Comparison of ENCODE assay signal across 7 cellular contexts in genomic region chr9:13278368-13279246, GRCh38. TPM values are rescaled to one million over a fixed set of nuclear protein-coding genes. Genes with fewer than 3 reads are reported as not detected.
DNase-seq lines count a peak whose midpoint lies in the region; TF ChIP-seq lines count a peak whose summit lies in the region.

No MANE protein-coding gene starts in this region.

- CTCF ChIA-PET in OCI-LY7 (lab: Charles Lee; ENCODE audit: unreplicated experiment): no interaction called here

- H3K27ac Mint-ChIP-seq in nephron: peak overlapping the region; percentile 98 to 99 (median 99)

- no peaks in the 10 kb centered on the region for H3K9me2 ChIP-seq in OCI-LY7 (ENCODE audit: insufficient read depth, low read length)

- H3K27me3 Mint-ChIP-seq in nephron (ENCODE audit: low read depth): no peaks in the 10 kb centered on the region

- H3K27ac ChIP-seq in HUES48 (ENCODE audit: low read depth, low read length): peak overlapping the region; percentile 89
- peak overlapping the region; percentile 96 for H3K27ac ChIP-seq in SJCRH30
- no peak overlapping the region for H3K27ac ChIP-seq in OCI-LY7 (ENCODE audit: low read depth, low read length, poor library complexity, severe bottlenecking)

- H3K27me3 ChIP-seq in HUES48 (ENCODE audit: control insufficient read depth, insufficient read depth, low read length): no peaks in the 10 kb centered on the region
- no peaks in the 10 kb centered on the region for H3K27me3 ChIP-seq in SJCRH30

- intact Hi-C loops in OCI-LY7 (cut with micrococcal nuclease; ENCODE audit: unreplicated experiment): no loop called here

- H3K36me3 ChIP-seq in HUES48 (ENCODE audit: control insufficient read depth, insufficient read depth, low read length) (no peaks in the 10 kb centered on the region), SJCRH30 (no peaks in the 10 kb centered on the region), OCI-LY7 (ENCODE audit: insufficient read depth, low read length) (no peaks in the 10 kb centered on the region)

- peaks cover 4% of the 10 kb centered on the region for H3K36me3 Mint-ChIP-seq in nephron (ENCODE audit: low read depth)

- no peak overlapping the region for H2AFZ ChIP-seq in OCI-LY7 (ENCODE audit: low read length)

- peak overlapping the region; percentile 93 to 99 (median 99) for H3K4me3 Mint-ChIP-seq in nephron

- no peaks in the 10 kb centered on the region for H4K20me1 ChIP-seq in OCI-LY7 (ENCODE audit: insufficient read depth, low read length)

- H3K9me3 ChIP-seq in HUES48 (ENCODE audit: control insufficient read depth, insufficient read depth, low read length) (no peaks in the 10 kb centered on the region), SJCRH30 (replicated peaks) (no peaks in the 10 kb centered on the region), OCI-LY7 (ENCODE audit: low read length) (no peaks in the 10 kb centered on the region)

- H3K4me1 Mint-ChIP-seq in nephron: peaks cover 52% of the 10 kb centered on the region

- POLR2A ChIA-PET in OCI-LY7 (lab: Charles Lee): no interaction called here

- H3K4me2 ChIP-seq in OCI-LY7 (ENCODE audit: low read length): no peak overlapping the region

- peaks cover 25% of the 10 kb centered on the region for H3K4me1 ChIP-seq in HUES48 (ENCODE audit: control insufficient read depth, insufficient read depth, low read length)
- peaks cover 25% of the 10 kb centered on the region for H3K4me1 ChIP-seq in SJCRH30
- no peaks in the 10 kb centered on the region for H3K4me1 ChIP-seq in OCI-LY7 (ENCODE audit: insufficient read depth, low read length, poor library complexity, severe bottlenecking)

- no peaks in the 10 kb centered on the region for H3K79me2 ChIP-seq in OCI-LY7 (ENCODE audit: insufficient read depth, low read depth, low read length)

- BruUV-seq in OCI-LY7 (replicated peaks; lab: Mats Ljungman, UMichigan): no TSS peak

- DNase-seq in SJCRH30 (peak; percentile 73), fibroblast of villous mesenchyme (ENCODE audit: low read depth) (peak; percentile 78), activated gamma-delta T cell treated with Interleukin-2 at 50 U/mL for 16 hours (no peak), OCI-LY7 (ENCODE audit: low spot score) (no peak)
- DNase-seq in activated effector memory CD4-positive, alpha-beta T cell treated with Interleukin-2 at 50 U/mL for 16 hours: no peak

- TF ChIP-seq CTCF in fibroblast of villous mesenchyme (IDR thresholded peaks at IDR 0.05; ENCODE audit: insufficient read depth, low read depth, low read length): peak; percentile 2
- no peak for TF ChIP-seq CTCF in nephron (IDR thresholded peaks at IDR 0.05; ENCODE audit: unreplicated experiment in 3 of 3)
- no peak for TF ChIP-seq CTCF in OCI-LY7 (conservative IDR thresholded peaks at IDR 0.05; ENCODE audit: low read length)

- H3K4me3 ChIP-seq in HUES48 (ENCODE audit: low read depth, low read length) (peak overlapping the region; percentile 91), SJCRH30 (peak overlapping the region; percentile 98), fibroblast of villous mesenchyme (ENCODE audit: low read depth, low read length) (peak overlapping the region; percentile 84), OCI-LY7 (ENCODE audit: low read depth, low read length, poor library complexity, severe bottlenecking) (no peak overlapping the region)

- H3K9ac ChIP-seq in HUES48 (ENCODE audit: low read depth, low read length): peak overlapping the region; percentile 91

- H3K9me3 Mint-ChIP-seq in nephron: no peaks in the 10 kb centered on the region

RNA-seq across cellular contexts. Expression of gene MPDZ, which starts 0.9 kb away (rescaled TPM):
- total RNA-seq in SJCRH30 (2014; rRNA removed; shearing (Covaris generic)): 34.4 and 39.6 TPM in 2 replicates
- total RNA-seq in fibroblast of villous mesenchyme: 46.4 and 62.6 TPM in 2 replicates
- not detected in 2 replicates for total RNA-seq in OCI-LY7 (2014; rRNA removed; shearing (Covaris generic))
- not detected in 2 replicates for total RNA-seq in OCI-LY7 (2022)

Comparison
In these comparisons a context has a peak if more than half of its experiments do, and no peak if none do; other contexts are left out.
1. DNase-seq: peak in SJCRH30 (2 of 2) and fibroblast of villous mesenchyme (single experiment); none in activated effector memory CD4-positive, alpha-beta T cell treated with Interleukin-2 at 50 U/mL for 16 hours (single experiment), activated gamma-delta T cell treated with Interleukin-2 at 50 U/mL for 16 hours (single experiment) and OCI-LY7 (single experiment).
2. RNA of gene MPDZ, which starts 0.9 kb away (total RNA-seq): 46.4 to 62.6 TPM in fibroblast of villous mesenchyme and 34.4 to 39.6 TPM in SJCRH30; not detected in OCI-LY7; every median in the first group is over 10 times any median in the second.